ENCODE assay signal across 1 cellular context in the genomic region with DNA sequence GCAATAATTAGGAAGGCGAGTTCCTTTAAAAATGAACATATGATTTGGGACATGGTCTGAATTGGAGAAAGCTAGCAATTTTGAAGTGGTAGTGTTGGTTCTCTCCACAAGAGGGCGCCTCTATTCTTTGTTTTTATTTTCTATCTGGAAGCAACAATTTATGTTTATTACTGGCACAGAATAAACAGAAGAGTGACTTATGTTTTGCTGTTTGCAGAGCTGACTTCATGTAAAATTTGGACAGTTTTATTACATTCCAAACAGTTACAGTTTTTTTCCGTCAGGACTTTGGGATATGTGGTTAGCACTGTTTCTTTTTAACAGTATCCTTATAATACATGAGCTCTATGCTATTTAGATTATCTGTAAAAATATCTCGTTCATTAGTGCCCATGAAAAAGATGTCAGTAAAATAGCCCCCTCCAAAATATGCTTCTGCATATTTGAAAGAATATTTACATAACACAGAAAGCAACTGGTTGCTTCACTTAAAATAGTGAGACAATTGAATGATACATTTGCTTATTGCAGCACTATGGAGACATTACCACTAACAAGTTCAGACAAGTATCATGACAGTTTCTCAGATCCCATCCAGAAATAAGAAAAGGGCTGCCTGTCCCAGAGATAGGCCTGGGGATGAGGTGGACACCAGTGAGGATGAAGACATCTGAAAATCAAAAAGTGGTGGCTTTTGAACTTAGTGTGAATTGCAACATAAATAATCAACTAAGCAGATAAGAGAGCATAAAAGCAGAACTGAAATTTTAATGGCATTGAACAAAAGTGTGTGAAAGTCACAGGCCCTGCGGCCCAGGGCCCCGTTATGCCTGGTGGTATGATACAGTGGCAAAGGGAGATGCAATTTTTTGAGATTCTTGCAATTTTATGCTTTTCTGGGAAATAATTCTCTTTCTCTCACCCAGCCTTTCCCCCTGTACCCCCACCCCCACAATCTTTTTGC.
TF ChIP-seq lines count a peak whose summit lies in the region.

No MANE protein-coding gene starts in this region.

TF ChIP-seq in IMR-90, 13 proteins besides CTCF, POLR2A, EP300 and RAD21 (continued from another document):
- no peak for TF ChIP-seq RFX5 (IDR thresholded peaks at IDR 0.05; ENCODE audit: low read depth, low read length)
